Comparison of ENCODE assay signal across 8 cellular contexts in the genomic region with DNA sequence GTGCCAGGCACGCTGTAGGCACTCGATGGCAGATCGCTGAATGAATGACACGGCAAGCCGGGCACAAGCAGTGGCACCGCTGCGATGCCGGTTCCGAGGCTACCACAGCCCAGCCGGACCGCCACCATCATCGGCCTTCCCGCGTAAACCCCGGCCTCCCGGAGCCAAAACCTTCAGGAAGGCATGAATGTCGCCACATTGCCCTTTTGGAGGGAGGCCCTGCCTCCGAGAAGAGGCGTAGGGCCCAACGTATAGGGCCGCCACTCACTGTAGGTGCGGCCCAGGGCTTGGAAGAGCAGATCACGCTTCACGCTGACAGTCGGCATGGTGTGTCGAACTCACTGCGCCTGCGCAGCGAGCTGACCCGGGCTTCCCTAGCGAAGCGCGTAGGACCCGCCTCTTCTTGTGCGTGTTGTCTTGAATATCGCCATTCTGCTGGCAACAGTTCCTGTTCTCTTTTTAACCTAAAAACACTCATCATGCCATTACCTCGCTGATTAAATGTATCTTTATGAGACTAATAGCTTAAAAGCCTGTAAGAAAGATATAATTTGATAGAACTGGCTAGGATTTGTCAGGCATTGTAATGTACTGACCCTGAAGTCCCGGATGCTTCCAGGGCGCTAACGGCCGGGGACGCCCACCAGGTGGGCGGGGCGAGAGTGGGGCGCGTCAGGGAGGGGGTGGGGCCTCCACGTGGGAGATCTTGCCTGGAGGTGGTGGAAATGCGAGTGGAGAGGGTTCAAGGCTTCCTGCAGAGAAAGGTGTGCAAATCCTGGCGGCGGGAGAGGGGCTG. TPM values are rescaled to one million over a fixed set of nuclear protein-coding genes. Genes with fewer than 3 reads are reported as not detected.
A peak's percentile ranks its signal among the peaks of the same experiment; 100 is the strongest.
DNase-seq lines count a peak whose midpoint lies in the region; ATAC-seq and TF ChIP-seq lines count a peak whose summit lies in the region.

FARSB (minus strand) TSS at position 345 of the 796 bp plus-strand sequence; CDS start at position 326, 19 bp downstream.

- TF ChIP-seq CTCF in kidney epithelial cell (IDR thresholded peaks at IDR 0.05; ENCODE audit: insufficient read depth, low read length, poor library complexity, severe bottlenecking), result no peak

- H3K36me3 ChIP-seq in kidney epithelial cell (ENCODE audit: control insufficient read depth, insufficient read depth, low read length), result no peaks in the 10 kb centered on the region

- no peaks in the 10 kb centered on the region for H3K27me3 ChIP-seq in kidney epithelial cell (ENCODE audit: control insufficient read depth, insufficient read depth, low read length)

- DNase-seq in AG20443 (ENCODE audit: low spot score) (peak; percentile 98), NCI-H510A (lab: John Stamatoyannopoulos, UW) (peak; percentile 85), cerebellum (ENCODE audit: low spot score) (peak; percentile 93), kidney epithelial cell (ENCODE audit: low read depth) (peak; percentile 84)
- peak; percentile 91 for DNase-seq in activated CD4-positive, alpha-beta T cell treated with anti-CD3 and anti-CD28 coated beads for 1 hour
- peak; percentile 87 to 89 for DNase-seq in stimulated activated CD4-positive, alpha-beta T cell treated with anti-CD3 and anti-CD28 coated beads, Interleukin-15, amount 100 ng/mL, for 48 hours (ENCODE audit: low read depth in 2 of 2)

- peak; percentile 93 for ATAC-seq in HG03432 (IDR thresholded peaks at IDR 0.05; ENCODE audit: unreplicated experiment)

- peak; percentile 83 for TF ChIP-seq POLR2A in GM19099 (IDR thresholded peaks at IDR 0.05; ENCODE audit: extremely low read depth, insufficient read length, low read depth)

- peak within 1 kb of the TSS; percentile 77 for H3K4me3 ChIP-seq in kidney epithelial cell (ENCODE audit: low read depth, low read length)

RNA-seq across cellular contexts. Expression of gene FARSB, which starts in this region (rescaled TPM):
- total RNA-seq in cerebellum (23.3 TPM), kidney epithelial cell (20.0 and 23.8 TPM in 2 replicates)

Comparison
In these comparisons a context has a peak if more than half of its experiments do, and no peak if none do; other contexts are left out.
1. Peak in every context shown above with its lines: DNase-seq, ATAC-seq and H3K4me3 ChIP-seq.